In genomic region chr11:35559949-35560348, GRCh38 we compare ENCODE assay signal across 30 cellular contexts. TPM values are rescaled to one million over a fixed set of nuclear protein-coding genes. Genes with fewer than 3 reads are reported as not detected.
"Had no signal": no experiment of that assay in that cellular context is flagged by ENCODE, and none has a peak within 500 bp of the region (broad histone marks: within the 10 kb centered on the region; RNA-seq: fewer than 3 reads in every experiment).

No MANE protein-coding gene starts in this region.

- H3K27me3 ChIP-seq: ascending aorta, body of pancreas, breast epithelium, SJCRH30 had no signal

- H3K4me1 ChIP-seq: body of pancreas, breast epithelium, SJCRH30 had no signal

- H3K27ac ChIP-seq: ascending aorta, body of pancreas, SJCRH30, SK-N-MC had no signal

- H3K9me3 Mint-ChIP-seq: activated CD4-positive, alpha-beta T cell treated with anti-CD3 and anti-CD28 coated beads, Interleukin-2, amount 10 ng/mL, durations not matched to agents 24 days and 14 days; activated CD8-positive, alpha-beta T cell treated with anti-CD3 and anti-CD28 coated beads for 36 hours; activated naive CD8-positive, alpha-beta T cell treated with anti-CD3 and anti-CD28 coated beads for 36 hours; activated T-cell treated with anti-CD3 and anti-CD28 coated beads, Interleukin-2, amount 50 U/mL, for 72 hours; activated T-helper 17 cell treated with anti-CD3 and anti-CD28 coated beads, Interleukin-2, amount 50 U/mL, for 72 hours had no signal

- DNase-seq: activated CD4-positive, alpha-beta T cell treated with anti-CD3 and anti-CD28 coated beads, Interleukin-2, amount 10 ng/mL, durations not matched to agents 24 days and 14 days; activated CD4-positive, alpha-beta T cell treated with anti-CD3 and anti-CD28 coated beads, Interleukin-2, amount 50 U/mL, for 4 hours; activated CD8-positive, alpha-beta T cell treated with anti-CD3 and anti-CD28 coated beads for 36 hours; activated effector memory CD4-positive, alpha-beta T cell treated with anti-CD3 and anti-CD28 coated beads, Interleukin-2, amount 50 U/mL, for 16 hours; activated naive CD4-positive, alpha-beta T cell; activated naive CD4-positive, alpha-beta T cell treated with anti-CD3 and anti-CD28 coated beads, Interleukin-2, amount 50 U/mL, for 16 hours; activated naive CD8-positive, alpha-beta T cell treated with anti-CD3 and anti-CD28 coated beads for 36 hours; activated T-cell treated with anti-CD3 and anti-CD28 coated beads, Interleukin-2, amount 50 U/mL, for 1 hour; activated T-cell treated with anti-CD3 and anti-CD28 coated beads, Interleukin-2, amount 50 U/mL, for 72 hours; amygdala; body of pancreas; NCI-H1092 treated with DMSO at 0.1 percent for 48 hours; NCI-H187 treated with DMSO at 0.1 percent for 48 hours; NCI-H2081; NCI-H226; NCI-H446 treated with DMSO at 0.1 percent for 48 hours; NCI-H524; SHP77; SJCRH30; T1000 had no signal

- H3K36me3 ChIP-seq: ascending aorta, breast epithelium, SJCRH30 had no signal

- H3K36me3 Mint-ChIP-seq: activated naive CD8-positive, alpha-beta T cell treated with anti-CD3 and anti-CD28 coated beads for 36 hours had no signal

- FAIRE-seq: TTC549 had no signal

- H3K9me3 ChIP-seq: ascending aorta, body of pancreas, breast epithelium, SJCRH30 had no signal

- ATAC-seq: activated CD8-positive, alpha-beta T cell treated with anti-CD3 and anti-CD28 coated beads for 36 hours; activated T-cell treated with anti-CD3 and anti-CD28 coated beads, Interleukin-2, amount 50 U/mL, for 72 hours; activated T-helper 17 cell treated with anti-CD3 and anti-CD28 coated beads, Interleukin-2, amount 50 U/mL, for 72 hours; body of pancreas; Panc1 had no signal

- H3K4me3 ChIP-seq: ascending aorta, body of pancreas, breast epithelium, SJCRH30, SK-N-MC had no signal

- H3K4me1 Mint-ChIP-seq: activated CD4-positive, alpha-beta T cell treated with anti-CD3 and anti-CD28 coated beads, Interleukin-2, amount 10 ng/mL, durations not matched to agents 24 days and 14 days; activated naive CD8-positive, alpha-beta T cell treated with anti-CD3 and anti-CD28 coated beads for 36 hours; activated T-helper 17 cell treated with anti-CD3 and anti-CD28 coated beads, Interleukin-2, amount 50 U/mL, for 72 hours had no signal

- H3K27ac Mint-ChIP-seq: activated CD4-positive, alpha-beta T cell treated with anti-CD3 and anti-CD28 coated beads, Interleukin-2, amount 10 ng/mL, durations not matched to agents 24 days and 14 days; activated CD8-positive, alpha-beta T cell treated with anti-CD3 and anti-CD28 coated beads for 36 hours; activated naive CD8-positive, alpha-beta T cell treated with anti-CD3 and anti-CD28 coated beads for 36 hours; activated T-helper 17 cell treated with anti-CD3 and anti-CD28 coated beads, Interleukin-2, amount 50 U/mL, for 72 hours had no signal

- H3K4me3 Mint-ChIP-seq: activated CD4-positive, alpha-beta T cell treated with anti-CD3 and anti-CD28 coated beads, Interleukin-2, amount 10 ng/mL, durations not matched to agents 24 days and 14 days; activated CD8-positive, alpha-beta T cell treated with anti-CD3 and anti-CD28 coated beads for 36 hours; activated naive CD8-positive, alpha-beta T cell treated with anti-CD3 and anti-CD28 coated beads for 36 hours; activated T-cell treated with anti-CD3 and anti-CD28 coated beads, Interleukin-2, amount 50 U/mL, for 72 hours; activated T-helper 17 cell treated with anti-CD3 and anti-CD28 coated beads, Interleukin-2, amount 50 U/mL, for 72 hours had no signal

RNA-seq across cellular contexts. Expression of gene PAMR1, which starts 34.5 kb away (rescaled TPM):
- total RNA-seq: activated CD4-positive, alpha-beta T cell treated with anti-CD3 and anti-CD28 coated beads, Interleukin-2, amount 10 ng/mL, durations not matched to agents 24 days and 14 days; activated CD8-positive, alpha-beta memory T cell treated with anti-CD3 and anti-CD28 coated beads for 36 hours; activated CD8-positive, alpha-beta T cell treated with anti-CD3 and anti-CD28 coated beads for 36 hours; activated naive CD8-positive, alpha-beta T cell treated with anti-CD3 and anti-CD28 coated beads for 36 hours; activated T-cell treated with anti-CD3 and anti-CD28 coated beads, Interleukin-2, amount 50 U/mL, for 72 hours; activated T-helper 17 cell treated with anti-CD3 and anti-CD28 coated beads, Interleukin-2, amount 50 U/mL, for 72 hours; M059J; T-helper 1 cell treated with Interleukin-12 subunit alpha and Interleukin-12 subunit beta and Interleukin-4 antibody, amounts not matched to agents 30 ng/mL and 1 ng/mL, for 36 hours; T-helper 2 cell treated with Interferon-gamma antibody and Interleukin-4, amounts not matched to agents 100 ng/mL and 5 ng/mL, for 36 hours had no signal
